Comparison of ENCODE assay signal across 8 cellular contexts in genomic region chr16:47460755-47461597, GRCh38. TPM values are rescaled to one million over a fixed set of nuclear protein-coding genes. Genes with fewer than 3 reads are reported as not detected.
A peak's percentile ranks its signal among the peaks of the same experiment; 100 is the strongest.
DNase-seq lines count a peak whose midpoint lies in the region; ATAC-seq and TF ChIP-seq lines count a peak whose summit lies in the region.

Gene ITFG1 (minus strand): TSS chr16:47461063. CDS start chr16:47461045, 18 bp downstream.
Gene PHKB (plus strand): TSS chr16:47461331. CDS start chr16:47461351, 20 bp downstream.

- intact Hi-C loops in Right ventricle myocardium inferior (cut with DNase I), result loop anchor here (2.0 to 10.0 kb wide), 2 partner anchors 32 to 184 kb away; no protein-coding TSS in a partner anchor
- intact Hi-C loops in ovary (cut with DNase I), result no loop called here

- H3K27me3 ChIP-seq in ovary, result no peaks in the 10 kb centered on the region
- H3K27me3 ChIP-seq in thymus (ENCODE audit: control insufficient read depth, insufficient read depth), result no peaks in the 10 kb centered on the region

- TF ChIP-seq CTCF in GM12864 (IDR thresholded peaks at IDR 0.05; ENCODE audit: low read depth, low read length, missing control alignments) (no peak), NB4 (IDR thresholded peaks at IDR 0.05; ENCODE audit: low read depth, low read length) (no peak), ovary (IDR thresholded peaks at IDR 0.05) (no peak)

- H3K27ac ChIP-seq in ovary, result peak within 1 kb of the TSS; percentile 97 to 99
- peak within 1 kb of the TSS; percentile 99 for H3K27ac ChIP-seq in thymus (ENCODE audit: low read depth)

- ATAC-seq in HG02571 (IDR thresholded peaks at IDR 0.05; ENCODE audit: unreplicated experiment) (peak; percentile 62), Right ventricle myocardium inferior (peak; percentile 96)

- TF ChIP-seq POLR2A in NB4 (IDR thresholded peaks at IDR 0.05; ENCODE audit: extremely low read depth, insufficient read length) (peak; percentile 54), ovary (IDR thresholded peaks at IDR 0.05) (peak; percentile 45)

- no peak for TF ChIP-seq EP300 in ovary (IDR thresholded peaks at IDR 0.05)

- no peaks in the 10 kb centered on the region for H3K36me3 ChIP-seq in ovary
- peaks cover 3% of the 10 kb centered on the region for H3K36me3 ChIP-seq in thymus (ENCODE audit: control insufficient read depth, insufficient read depth)

- 0% methylated on average over 54 to 82 of the region's 82 CpGs for WGBS in ovary, 3 donors
- under 1% methylated on average over 82 of the region's 82 CpGs for WGBS in thymus

- H3K9me3 ChIP-seq in ovary (no peaks in the 10 kb centered on the region), thymus (ENCODE audit: control insufficient read depth) (no peaks in the 10 kb centered on the region)

- DNase-seq in GM12864 (ENCODE audit: low read depth) (peak; percentile 86), NB4 (ENCODE audit: low read depth) (peak; percentile 98), SW 1271 (lab: John Stamatoyannopoulos, UW) (peak; percentile 60 to 73), Right ventricle myocardium inferior (ENCODE audit: missing footprints) (peak; percentile 98), ovary (peak; percentile 86 to 93 (median 91))
- peak; percentile 85 for DNase-seq in activated naive CD8-positive, alpha-beta T cell treated with anti-CD3 and anti-CD28 coated beads, Interleukin-2, amount 50 U/mL, for 16 hours (ENCODE audit: low read depth, low spot score)

- peak within 1 kb of the TSS; percentile 71 for H3K4me3 ChIP-seq in GM12864 (ENCODE audit: low read depth, low read length)
- peak within 1 kb of the TSS; percentile 94 for H3K4me3 ChIP-seq in NB4 (ENCODE audit: low read depth, low read length)
- H3K4me3 ChIP-seq in ovary, result peak within 1 kb of the TSS; percentile 81
- peak within 1 kb of the TSS; percentile 80 for H3K4me3 ChIP-seq in thymus (ENCODE audit: low read length)

- H3K4me1 ChIP-seq in ovary (ENCODE audit: insufficient read depth) (peaks cover 13% of the 10 kb centered on the region), thymus (ENCODE audit: control insufficient read depth, insufficient read depth, low read length) (peaks cover 9% of the 10 kb centered on the region)

RNA-seq across cellular contexts. Expression of gene ITFG1, which starts in this region (rescaled TPM):
- total RNA-seq in Right ventricle myocardium inferior, result 58.4 TPM
- total RNA-seq in ovary, result 10 to 100 TPM; 34.4 to 45.3 (median 37.5) TPM
- 100 to 1,000 TPM in 1 of 2 donors, 10 to 100 TPM in 1; 41.5 to 123 TPM for polyA plus RNA-seq in ovary
- polyA plus RNA-seq in thymus, result 28.8 TPM

RNA-seq across cellular contexts. Expression of gene PHKB, which starts in this region (rescaled TPM):
- total RNA-seq in Right ventricle myocardium inferior, result 72.8 TPM
- total RNA-seq in ovary, result 10 to 100 TPM; 55.1 to 86.6 (median 70.1) TPM
- 10 to 100 TPM; 16.5 to 44.0 TPM for polyA plus RNA-seq in ovary
- polyA plus RNA-seq in thymus, result 34.7 TPM

Comparison
In these comparisons a context has a peak if more than half of its experiments do, and no peak if none do; other contexts are left out.
1. Peak in every context shown above with its lines: DNase-seq, ATAC-seq, H3K4me3 ChIP-seq and H3K27ac ChIP-seq.